In genomic region chrX:72108666-72109065, GRCh38 we compare ENCODE assay signal across 26 cellular contexts.
"Had no signal": no experiment of that assay in that cellular context is flagged by ENCODE, and none has a peak within 500 bp of the region (broad histone marks: within the 10 kb centered on the region; RNA-seq: fewer than 3 reads in every experiment).

No MANE protein-coding gene starts in this region.

- H3K36me3 ChIP-seq: brain microvascular endothelial cell, cardiac muscle cell, MG63, Peyer's patch, SJCRH30 had no signal

- H3K4me3 ChIP-seq: cardiac muscle cell, MG63, Peyer's patch, SJCRH30 had no signal

- H3K9me3 ChIP-seq: MG63, Peyer's patch, SJCRH30, SK-N-SH had no signal

- H3K9ac ChIP-seq: SK-N-SH had no signal

- H3K4me1 ChIP-seq: Peyer's patch had no signal

- H3K27ac Mint-ChIP-seq: activated CD8-positive, alpha-beta T cell treated with anti-CD3 and anti-CD28 coated beads for 36 hours; activated T-cell treated with anti-CD3 and anti-CD28 coated beads, Interleukin-2, amount 50 U/mL, for 72 hours; activated T-helper 2 cell treated with anti-CD3 and anti-CD28 coated beads, Interferon-gamma antibody, Interleukin-2, Interleukin-4, amounts not matched to agents 10 μg/mL and 5 μg/mL and 100 μg/mL, durations not matched to agents 14 hours and 24 hours and 36 hours had no signal

- H3K9me3 Mint-ChIP-seq: activated CD8-positive, alpha-beta T cell treated with anti-CD3 and anti-CD28 coated beads for 36 hours; activated T-cell treated with anti-CD3 and anti-CD28 coated beads, Interleukin-2, amount 50 U/mL, for 72 hours; activated T-helper 2 cell treated with anti-CD3 and anti-CD28 coated beads, Interferon-gamma antibody, Interleukin-2, Interleukin-4, amounts not matched to agents 10 μg/mL and 5 μg/mL and 100 μg/mL, durations not matched to agents 14 hours and 24 hours and 36 hours had no signal

- H3K4me3 Mint-ChIP-seq: activated CD8-positive, alpha-beta T cell treated with anti-CD3 and anti-CD28 coated beads for 36 hours; activated T-cell treated with anti-CD3 and anti-CD28 coated beads, Interleukin-2, amount 50 U/mL, for 72 hours had no signal

- H3K27me3 ChIP-seq: cardiac muscle cell, MG63, Peyer's patch, SJCRH30 had no signal

- H3K27ac ChIP-seq: brain microvascular endothelial cell, cardiac muscle cell, Peyer's patch, RWPE1, SJCRH30 had no signal

- ATAC-seq: activated CD4-positive, CD25-positive, alpha-beta regulatory T cell treated with anti-CD3 and anti-CD28 coated beads, Interleukin-2, amount 50 U/mL, for 24 hours; activated CD8-positive, alpha-beta T cell treated with anti-CD3 and anti-CD28 coated beads for 36 hours; activated T-cell treated with anti-CD3 and anti-CD28 coated beads, Interleukin-2, amount 50 U/mL, for 72 hours had no signal

- H3K4me2 ChIP-seq: SK-N-SH had no signal

- DNase-seq: activated CD4-positive, alpha-beta T cell treated with anti-CD3 and anti-CD28 coated beads for 4 hours; activated CD8-positive, alpha-beta memory T cell treated with anti-CD3 and anti-CD28 coated beads, Interleukin-2, amount 50 U/mL, for 4 hours; activated CD8-positive, alpha-beta T cell treated with anti-CD3 and anti-CD28 coated beads for 36 hours; activated gamma-delta T cell treated with Interleukin-2 at 50 U/mL for 16 hours; activated naive CD4-positive, alpha-beta T cell treated with anti-CD3 and anti-CD28 coated beads, Interleukin-2, amount 50 U/mL, for 16 hours; activated T-cell treated with anti-CD3 and anti-CD28 coated beads, Interleukin-2, amount 50 U/mL, for 72 hours; brain microvascular endothelial cell; MG63; NCI-H1092 treated with DMSO at 0.1 percent for 48 hours; NCI-H1417 treated with DMSO at 0.1 percent for 48 hours; NCI-H1694; NCI-H2029; NCI-H2107; NCI-H2171 treated with DMSO at 0.1 percent for 48 hours; NCI-H226; NCI-H526; NCI-H774; NK-92 treated with Interleukin-12 subunit alpha and Interleukin-12 subunit beta, amount 100 ng/mL, for 24 hours; Peyer's patch; Right ventricle myocardium superior; SJCRH30; SK-N-SH had no signal
